Comparison of ENCODE assay signal across 19 cellular contexts in genomic region chr7:142813699-142814098, GRCh38. TPM values are rescaled to one million over a fixed set of nuclear protein-coding genes. Genes with fewer than 3 reads are reported as not detected.
DNase-seq lines count a peak whose midpoint lies in the region; ATAC-seq and TF ChIP-seq lines count a peak whose summit lies in the region.
"Had no signal": no experiment of that assay in that cellular context is flagged by ENCODE, and none has a peak within 500 bp of the region (broad histone marks: within the 10 kb centered on the region; RNA-seq: fewer than 3 reads in every experiment).

No MANE protein-coding gene starts in this region.

- H3K27ac Mint-ChIP-seq in activated naive CD8-positive, alpha-beta T cell treated with anti-CD3 and anti-CD28 coated beads, Interleukin-2, amount 50 U/mL, for 24 hours = peak overlapping the region; percentile 36
- peak overlapping the region; percentile 99 for H3K27ac Mint-ChIP-seq in stimulated activated memory B cell treated with anti-CD40 and anti-IgM and Interleukin-4, amounts not matched to agents 10 μg/mL and 1 μg/mL and 100 μg/mL, for 72 hours
- H3K27ac Mint-ChIP-seq: nephron progenitor cell had no signal

- H3K9me3 ChIP-seq in KOPT-K1 (ENCODE audit: insufficient read depth, low read length, poor library complexity, severe bottlenecking) = no peaks in the 10 kb centered on the region
- H3K9me3 ChIP-seq in tibial nerve = no peaks in the 10 kb centered on the region
- H3K9me3 ChIP-seq: upper lobe of right lung had no signal

- no peaks in the 10 kb centered on the region for H3K9me3 Mint-ChIP-seq in activated T-cell treated with anti-CD3 and anti-CD28 coated beads, Interleukin-2, amount 50 U/mL, for 4 hours
- H3K9me3 Mint-ChIP-seq in activated naive CD8-positive, alpha-beta T cell treated with anti-CD3 and anti-CD28 coated beads, Interleukin-2, amount 50 U/mL, for 24 hours = no peaks in the 10 kb centered on the region
- peaks cover 5% of the 10 kb centered on the region for H3K9me3 Mint-ChIP-seq in stimulated activated memory B cell treated with anti-CD40 and anti-IgM and Interleukin-4, amounts not matched to agents 10 μg/mL and 1 μg/mL and 100 μg/mL, for 72 hours
- H3K9me3 Mint-ChIP-seq: nephron progenitor cell; stimulated activated effector memory CD8-positive, alpha-beta T cell treated with anti-CD3 and anti-CD28 coated beads, Interleukin-12 subunit alpha, Interleukin-12 subunit beta, amount 100 ng/mL, for 72 hours had no signal

- no peak for TF ChIP-seq EP300 in tibial nerve (IDR thresholded peaks at IDR 0.05)

- TF ChIP-seq CTCF in tibial nerve (IDR thresholded peaks at IDR 0.05) = no peak

- H3K36me3 Mint-ChIP-seq in activated T-cell treated with anti-CD3 and anti-CD28 coated beads, Interleukin-2, amount 50 U/mL, for 4 hours (ENCODE audit: insufficient read depth) = peaks cover 3% of the 10 kb centered on the region
- peaks cover 2% of the 10 kb centered on the region for H3K36me3 Mint-ChIP-seq in activated naive CD8-positive, alpha-beta T cell treated with anti-CD3 and anti-CD28 coated beads, Interleukin-2, amount 50 U/mL, for 24 hours (ENCODE audit: low read depth)
- peaks cover 26% of the 10 kb centered on the region for H3K36me3 Mint-ChIP-seq in stimulated activated memory B cell treated with anti-CD40 and anti-IgM and Interleukin-4, amounts not matched to agents 10 μg/mL and 1 μg/mL and 100 μg/mL, for 72 hours

- H3K27me3 Mint-ChIP-seq in activated T-cell treated with anti-CD3 and anti-CD28 coated beads, Interleukin-2, amount 50 U/mL, for 4 hours (ENCODE audit: low read depth) = no peaks in the 10 kb centered on the region
- H3K27me3 Mint-ChIP-seq in activated naive CD8-positive, alpha-beta T cell treated with anti-CD3 and anti-CD28 coated beads, Interleukin-2, amount 50 U/mL, for 24 hours = peaks cover 4% of the 10 kb centered on the region
- no peaks in the 10 kb centered on the region for H3K27me3 Mint-ChIP-seq in stimulated activated memory B cell treated with anti-CD40 and anti-IgM and Interleukin-4, amounts not matched to agents 10 μg/mL and 1 μg/mL and 100 μg/mL, for 72 hours

- peak overlapping the region; percentile 69 for H3K4me3 Mint-ChIP-seq in activated T-cell treated with anti-CD3 and anti-CD28 coated beads, Interleukin-2, amount 50 U/mL, for 4 hours
- no peak overlapping the region for H3K4me3 Mint-ChIP-seq in activated naive CD8-positive, alpha-beta T cell treated with anti-CD3 and anti-CD28 coated beads, Interleukin-2, amount 50 U/mL, for 24 hours
- H3K4me3 Mint-ChIP-seq in stimulated activated memory B cell treated with anti-CD40 and anti-IgM and Interleukin-4, amounts not matched to agents 10 μg/mL and 1 μg/mL and 100 μg/mL, for 72 hours = peak overlapping the region; percentile 80
- H3K4me3 Mint-ChIP-seq: nephron progenitor cell; stimulated activated effector memory CD8-positive, alpha-beta T cell treated with anti-CD3 and anti-CD28 coated beads, Interleukin-12 subunit alpha, Interleukin-12 subunit beta, amount 100 ng/mL, for 72 hours had no signal

- H3K36me3 ChIP-seq in KOPT-K1 (ENCODE audit: insufficient read depth, low read length) (peaks cover 11% of the 10 kb centered on the region; the same call in 1 of the 2 replicates), tibial nerve (no peaks in the 10 kb centered on the region)
- H3K36me3 ChIP-seq: upper lobe of right lung, WERI-Rb-1 had no signal

- peaks cover 66% of the 10 kb centered on the region for H3K4me1 Mint-ChIP-seq in activated T-cell treated with anti-CD3 and anti-CD28 coated beads, Interleukin-2, amount 50 U/mL, for 4 hours (ENCODE audit: low read depth)
- H3K4me1 Mint-ChIP-seq in activated naive CD8-positive, alpha-beta T cell treated with anti-CD3 and anti-CD28 coated beads, Interleukin-2, amount 50 U/mL, for 24 hours = peaks cover 57% of the 10 kb centered on the region
- H3K4me1 Mint-ChIP-seq in stimulated activated memory B cell treated with anti-CD40 and anti-IgM and Interleukin-4, amounts not matched to agents 10 μg/mL and 1 μg/mL and 100 μg/mL, for 72 hours = peaks cover 57% of the 10 kb centered on the region
- H3K4me1 Mint-ChIP-seq: nephron progenitor cell had no signal

- 52 to 73% methylated on average over 1 of the region's 1 CpG for WGBS in tibial nerve, 2 donors

- TF ChIP-seq POLR2A in tibial nerve (IDR thresholded peaks at IDR 0.05) = no peak

- no peak for ATAC-seq in activated T-cell treated with anti-CD3 and anti-CD28 coated beads, Interleukin-2, amount 50 U/mL, for 4 hours
- ATAC-seq in activated naive CD8-positive, alpha-beta T cell treated with anti-CD3 and anti-CD28 coated beads, Interleukin-2, amount 50 U/mL, for 24 hours = no peak
- ATAC-seq in stimulated activated memory B cell treated with anti-CD40 and anti-IgM and Interleukin-4, amounts not matched to agents 10 μg/mL and 1 μg/mL and 100 μg/mL, for 72 hours = no peak
- ATAC-seq in GM18868 (IDR thresholded peaks at IDR 0.05; ENCODE audit: unreplicated experiment) = no peak
- ATAC-seq: stimulated activated effector memory CD8-positive, alpha-beta T cell treated with anti-CD3 and anti-CD28 coated beads, Interleukin-12 subunit alpha, Interleukin-12 subunit beta, amount 100 ng/mL, for 72 hours; upper lobe of right lung had no signal

- peaks cover 0 to 6% (median 0%) of the 10 kb centered on the region in 4 donors for H3K4me1 ChIP-seq in tibial nerve
- H3K4me1 ChIP-seq: upper lobe of right lung had no signal

- no peak for DNase-seq in activated T-cell treated with anti-CD3 and anti-CD28 coated beads, Interleukin-2, amount 50 U/mL, for 4 hours
- DNase-seq in activated T-cell treated with anti-CD3 and anti-CD28 coated beads, Interleukin-2, amount 50 U/mL, for 48 hours = no peak
- no peak for DNase-seq in activated naive CD8-positive, alpha-beta T cell treated with anti-CD3 and anti-CD28 coated beads, Interleukin-2, amount 50 U/mL, for 24 hours
- DNase-seq in stimulated activated naive CD4-positive, alpha-beta T cell treated with Interleukin-2 at 50 U/mL for 16 hours (lab: John Stamatoyannopoulos, UW) = no peak
- no peak for DNase-seq in tibial nerve (ENCODE audit: low spot score in 2 of 2)
- DNase-seq: dermis blood vessel endothelial cell; MM.1S; NCI-H1694; nephron progenitor cell; NK-92 treated with Interleukin-12 subunit alpha and Interleukin-12 subunit beta, amount 100 ng/mL, for 24 hours; upper lobe of right lung; WERI-Rb-1 had no signal

- peaks cover 0 to 12% of the 10 kb centered on the region in 2 donors for H3K27me3 ChIP-seq in tibial nerve

- H3K27ac ChIP-seq in KOPT-K1 (ENCODE audit: low read depth, low read length, poor library complexity, severe bottlenecking) (peak overlapping the region; percentile 100), tibial nerve (no peak overlapping the region)
- H3K27ac ChIP-seq: RWPE1, upper lobe of right lung, WERI-Rb-1 had no signal

- H3K4me3 ChIP-seq in tibial nerve = no peak overlapping the region
- H3K4me3 ChIP-seq: upper lobe of right lung had no signal

RNA-seq across cellular contexts. Expression of gene EPHB6, which starts 41.2 kb away (rescaled TPM):
- 1 to 10 TPM; 6.7 to 8.3 (median 8.0) TPM for total RNA-seq in activated T-cell treated with anti-CD3 and anti-CD28 coated beads, Interleukin-2, amount 50 U/mL, for 4 hours
- 10 to 100 TPM in 3 of 4 donors, 1 to 10 TPM in 1; 6.9 to 84.3 (median 22.1) TPM for total RNA-seq in tibial nerve

RNA-seq across cellular contexts. Expression of gene PRSS2, which starts 42.9 kb away (rescaled TPM):
- 10 to 100 TPM; 18.0 to 30.0 (median 25.2) TPM for total RNA-seq in activated T-cell treated with anti-CD3 and anti-CD28 coated beads, Interleukin-2, amount 50 U/mL, for 4 hours
- 10 to 100 TPM in 2 of 4 donors, 1 to 10 TPM in 2; 2.5 to 78.0 (median 12.0) TPM for total RNA-seq in tibial nerve
- total RNA-seq: dermis blood vessel endothelial cell, lung microvascular endothelial cell, pulmonary artery endothelial cell, upper lobe of right lung had no signal
